Comparison of ENCODE assay signal across 1 cellular context in genomic region chr15:71125831-71126453, GRCh38.
TF ChIP-seq lines count a peak whose summit lies in the region.

No MANE protein-coding gene starts in this region.

TF ChIP-seq in K562, 482 proteins besides CTCF, POLR2A, EP300 and RAD21 (continued from another document):
- TF ChIP-seq TAF1 (IDR thresholded peaks at IDR 0.05; ENCODE audit: control insufficient read depth, extremely low read depth, insufficient read depth, low read length, severe bottlenecking) (no peak), MED1 (CRISPR knock-in tag; IDR thresholded peaks at IDR 0.05; ENCODE audit: borderline replicate concordance) (no peak), TRIM28 (IDR thresholded peaks at IDR 0.05) (no peak)
